ENCODE assay signal across 14 cellular contexts in the genomic region with DNA sequence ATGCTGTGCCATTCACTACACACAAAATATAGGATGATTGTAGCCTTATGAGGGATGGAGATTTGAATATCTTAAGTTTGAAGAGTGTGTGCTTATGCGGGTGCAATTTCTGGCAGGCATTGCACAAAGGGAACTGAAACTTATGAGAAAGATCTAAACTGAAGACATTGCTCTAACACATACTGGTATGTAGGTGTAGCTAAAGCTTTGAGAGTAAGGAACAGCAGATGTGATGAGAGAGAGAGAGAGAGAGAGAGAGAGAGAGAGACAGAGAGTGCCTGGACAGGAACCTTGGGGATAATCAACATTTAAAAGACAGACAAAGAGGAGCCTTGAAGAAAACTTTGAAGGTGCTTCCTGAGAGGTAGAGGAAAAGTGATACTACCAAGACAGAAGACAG.
A peak's percentile ranks its signal among the peaks of the same experiment; 100 is the strongest.
DNase-seq lines count a peak whose midpoint lies in the region; ATAC-seq, FAIRE-seq and TF ChIP-seq lines count a peak whose summit lies in the region.
"Had no signal": no experiment of that assay in that cellular context is flagged by ENCODE, and none has a peak within 500 bp of the region (broad histone marks: within the 10 kb centered on the region; RNA-seq: fewer than 3 reads in every experiment).

No MANE protein-coding gene starts in this region.

- no peak for TF ChIP-seq POLR2A in GM12891 (IDR thresholded peaks at IDR 0.05; ENCODE audit: low read depth, low read length)

- H3K4me1 Mint-ChIP-seq in naive thymus-derived CD4-positive, alpha-beta T cell, result peaks cover 0 to 2% (median 0%) of the 10 kb centered on the region in 7 donors
- H3K4me1 Mint-ChIP-seq in mesothelial cell of epicardium, result no peaks in the 10 kb centered on the region

- H3K36me3 Mint-ChIP-seq in naive thymus-derived CD4-positive, alpha-beta T cell, result no peaks in the 10 kb centered on the region
- no peaks in the 10 kb centered on the region for H3K36me3 Mint-ChIP-seq in mesothelial cell of epicardium

- ATAC-seq in GM19351 (IDR thresholded peaks at IDR 0.05; ENCODE audit: unreplicated experiment), result peak; percentile 99
- peak; percentile 99 for ATAC-seq in HG02840 (IDR thresholded peaks at IDR 0.05; ENCODE audit: low FRiP score, unreplicated experiment)
- peak; percentile 100 for ATAC-seq in HG03565 (IDR thresholded peaks at IDR 0.05; ENCODE audit: unreplicated experiment)
- ATAC-seq in naive thymus-derived CD4-positive, alpha-beta T cell, result no peak
- ATAC-seq: K562 had no signal

- TF ChIP-seq CTCF in mesothelial cell of epicardium (IDR thresholded peaks at IDR 0.05; ENCODE audit: unreplicated experiment), result no peak
- TF ChIP-seq CTCF in BE2C (IDR thresholded peaks at IDR 0.05; ENCODE audit: low read depth, low read length), result no peak

- peaks cover 0 to 8% (median 5%) of the 10 kb centered on the region in 5 donors for H3K27me3 Mint-ChIP-seq in naive thymus-derived CD4-positive, alpha-beta T cell
- no peaks in the 10 kb centered on the region for H3K27me3 Mint-ChIP-seq in mesothelial cell of epicardium (ENCODE audit: low read depth)

- no peaks in the 10 kb centered on the region for H3K9me3 ChIP-seq in naive thymus-derived CD4-positive, alpha-beta T cell (ENCODE audit: control insufficient read depth in 2 of 3, low read length in 3 of 3)
- H3K9me3 ChIP-seq in small intestine (ENCODE audit: control insufficient read depth, low read depth), result no peaks in the 10 kb centered on the region
- no peaks in the 10 kb centered on the region for H3K9me3 ChIP-seq in BE2C

- no peak overlapping the region for H3K27ac ChIP-seq in naive thymus-derived CD4-positive, alpha-beta T cell (ENCODE audit: low read depth, low read length)
- no peak overlapping the region for H3K27ac ChIP-seq in small intestine (ENCODE audit: low read depth in 1 of 2, low read length in 1 of 2)

- no peaks in the 10 kb centered on the region for H3K4me1 ChIP-seq in naive thymus-derived CD4-positive, alpha-beta T cell (ENCODE audit: control insufficient read depth in 2 of 2, insufficient read depth in 2 of 2, low read length in 2 of 2)
- no peaks in the 10 kb centered on the region for H3K4me1 ChIP-seq in small intestine (ENCODE audit: control insufficient read depth in 2 of 2, insufficient read depth in 1 of 2, low read depth in 1 of 2, low read length in 1 of 2)
- H3K4me1 ChIP-seq in BE2C, result no peaks in the 10 kb centered on the region

- H3K4me3 Mint-ChIP-seq in naive thymus-derived CD4-positive, alpha-beta T cell, result no peak overlapping the region
- no peak overlapping the region for H3K4me3 Mint-ChIP-seq in mesothelial cell of epicardium

- FAIRE-seq in GM12891 (lab: Jason Lieb, UNC) (peak; percentile 79), small intestine (lab: Jason Lieb, UNC) (no peak)
- FAIRE-seq: K562, TTC549 had no signal

- intact Hi-C loops in naive thymus-derived CD4-positive, alpha-beta T cell (cut with micrococcal nuclease), result loop anchor here in 1 of 2 donors (10.0 kb wide), 1 partner anchor 671 kb away; no protein-coding TSS in a partner anchor

- H3K27ac Mint-ChIP-seq in naive thymus-derived CD4-positive, alpha-beta T cell, result no peak overlapping the region
- no peak overlapping the region for H3K27ac Mint-ChIP-seq in mesothelial cell of epicardium

- 77 to 95% (median 84%) methylated on average over 1 of the region's 1 CpG for WGBS in small intestine, 3 donors

- H3K36me3 ChIP-seq in naive thymus-derived CD4-positive, alpha-beta T cell (ENCODE audit: control insufficient read depth in 2 of 3, insufficient read depth in 3 of 3, low read length in 3 of 3), result no peaks in the 10 kb centered on the region
- no peaks in the 10 kb centered on the region for H3K36me3 ChIP-seq in small intestine (ENCODE audit: control insufficient read depth in 2 of 2, insufficient read depth in 2 of 2, low read length in 2 of 2)
- H3K36me3 ChIP-seq in BE2C, result no peaks in the 10 kb centered on the region
- H3K36me3 ChIP-seq: heart right ventricle had no signal

- CTCF ChIA-PET in naive thymus-derived CD4-positive, alpha-beta T cell (lab: Charles Lee), result no interaction called here

- H3K4me3 ChIP-seq in naive thymus-derived CD4-positive, alpha-beta T cell (ENCODE audit: low read length), result no peak overlapping the region
- H3K4me3 ChIP-seq in small intestine (ENCODE audit: low read depth in 1 of 2, low read length in 2 of 2) (no peak overlapping the region), BE2C (ENCODE audit: low read depth, low read length) (no peak overlapping the region)
- H3K4me3 ChIP-seq: dorsolateral prefrontal cortex, heart right ventricle, K562 had no signal

- no peaks in the 10 kb centered on the region for H3K27me3 ChIP-seq in naive thymus-derived CD4-positive, alpha-beta T cell (ENCODE audit: control insufficient read depth in 2 of 2, insufficient read depth in 2 of 2, low read length in 2 of 2)
- H3K27me3 ChIP-seq in small intestine (ENCODE audit: control insufficient read depth in 2 of 2, insufficient read depth in 2 of 2, low read length in 2 of 2) (no peaks in the 10 kb centered on the region), BE2C (no peaks in the 10 kb centered on the region)
- H3K27me3 ChIP-seq: dorsolateral prefrontal cortex, heart right ventricle had no signal

- peak; percentile 8 for DNase-seq in GM12891 (ENCODE audit: insufficient read length, low spot score)
- no peak for DNase-seq in naive thymus-derived CD4-positive, alpha-beta T cell
- DNase-seq in mesothelial cell of epicardium (ENCODE audit: low spot score in 2 of 2, unreplicated experiment in 2 of 2), result no peak
- DNase-seq in small intestine, result no peak
- DNase-seq in BE2C, result no peak
- DNase-seq: activated naive CD4-positive, alpha-beta T cell; dorsolateral prefrontal cortex; heart right ventricle; NCI-H774 had no signal

- POLR2A ChIA-PET in naive thymus-derived CD4-positive, alpha-beta T cell (lab: Charles Lee), result no interaction called here

- H3K9me3 Mint-ChIP-seq in naive thymus-derived CD4-positive, alpha-beta T cell, result peaks cover 0 to 3% (median 0%) of the 10 kb centered on the region in 11 donors
- H3K9me3 Mint-ChIP-seq in mesothelial cell of epicardium, result peaks cover 19% of the 10 kb centered on the region

TF ChIP-seq in GM12891, 5 proteins besides CTCF, POLR2A, EP300 and RAD21:
- TF ChIP-seq SPI1 (IDR thresholded peaks at IDR 0.05; ENCODE audit: low read depth, low read length), result peak; percentile 99
- TF ChIP-seq POU2F2 (IDR thresholded peaks at IDR 0.05; ENCODE audit: low read depth, low read length), result no peak
